In genomic region chr12:49741882-49742620, GRCh38 we compare ENCODE assay signal across 8 cellular contexts. TPM values are rescaled to one million over a fixed set of nuclear protein-coding genes. Genes with fewer than 3 reads are reported as not detected.
DNase-seq lines count a peak whose midpoint lies in the region; ATAC-seq and TF ChIP-seq lines count a peak whose summit lies in the region.

No MANE protein-coding gene starts in this region.

- H3K27me3 ChIP-seq in right lobe of liver = no peaks in the 10 kb centered on the region

- no peak for TF ChIP-seq CTCF in right lobe of liver (IDR thresholded peaks at IDR 0.05)

- no peaks in the 10 kb centered on the region for H3K9me3 ChIP-seq in right lobe of liver

- ATAC-seq in HG03060 (IDR thresholded peaks at IDR 0.05; ENCODE audit: low read depth, unreplicated experiment) (peak; percentile 25), right lobe of liver (peak; percentile 70 to 76 (median 73))

- intact Hi-C loops in right lobe of liver (cut with DNase I) = no loop called here

- 0% methylated on average over 12 of the region's 35 CpGs for WGBS in right lobe of liver (ENCODE audit: insufficient coverage, low coverage, low lambda C conversion rate, missing lambda C conversion rate)

- peak overlapping the region; percentile 98 for H3K27ac ChIP-seq in right lobe of liver

- H3K4me1 ChIP-seq in right lobe of liver = peaks cover 0 to 38% (median 14%) of the 10 kb centered on the region in 4 donors

- peak overlapping the region; percentile 82 to 85 (median 84) for H3K4me3 ChIP-seq in right lobe of liver

- H3K36me3 ChIP-seq in right lobe of liver = no peaks in the 10 kb centered on the region

- DNase-seq in NCI-H82 (lab: John Stamatoyannopoulos, UW) = peak; percentile 77
- no peak for DNase-seq in NCI-H82 treated with DMSO at 0.1 percent for 48 hours (lab: John Stamatoyannopoulos, UW; ENCODE audit: unreplicated experiment)
- DNase-seq in NCI-H460 (ENCODE audit: extremely low read depth, low read depth) = peak; percentile 73
- DNase-seq in activated CD4-positive, alpha-beta T cell treated with anti-CD3 and anti-CD28 coated beads, Interleukin-2, amount 50 U/mL, for 1 hour = peak; percentile 86
- DNase-seq in dedifferentiated amniotic fluid mesenchymal stem cell (ENCODE audit: extremely low spot score) = peak; percentile 72
- peak; percentile 92 to 94 (median 93) for DNase-seq in right lobe of liver
- peak; percentile 76 to 83 for DNase-seq in stimulated activated CD4-positive, alpha-beta T cell treated with anti-CD3 and anti-CD28 coated beads, Interleukin-4, amount 100 ng/mL, for 48 hours (ENCODE audit: low read depth in 2 of 2)

- TF ChIP-seq POLR2A in right lobe of liver (IDR thresholded peaks at IDR 0.05) = no peak

RNA-seq across cellular contexts. Expression of gene TMBIM6, which starts 0.7 kb away (rescaled TPM):
- total RNA-seq in NCI-H460 (2014; rRNA removed; shearing (Covaris generic)) = 642 and 659 TPM in 2 replicates
- polyA plus RNA-seq in NCI-H460 (2014; cell fraction: nucleus; rRNA removed) = 304 and 324 TPM in 2 replicates
- 1,000 to 10,000 TPM in 3 of 6 experiments, 100 to 1,000 TPM in 3; 538 to 1,268 (median 937) TPM for total RNA-seq in right lobe of liver

RNA-seq across cellular contexts. Expression of gene FMNL3, which starts 34.8 kb away (rescaled TPM):
- total RNA-seq in NCI-H460 (2014; rRNA removed; shearing (Covaris generic)) = 1.6 and 3.0 TPM in 2 replicates
- polyA plus RNA-seq in NCI-H460 (2014; cell fraction: nucleus; rRNA removed) = 3.2 and 4.9 TPM in 2 replicates
- 1 to 10 TPM; 2.1 to 4.9 (median 2.9) TPM for total RNA-seq in right lobe of liver
